8 cellular contexts compared by ENCODE assay signal in the genomic region with DNA sequence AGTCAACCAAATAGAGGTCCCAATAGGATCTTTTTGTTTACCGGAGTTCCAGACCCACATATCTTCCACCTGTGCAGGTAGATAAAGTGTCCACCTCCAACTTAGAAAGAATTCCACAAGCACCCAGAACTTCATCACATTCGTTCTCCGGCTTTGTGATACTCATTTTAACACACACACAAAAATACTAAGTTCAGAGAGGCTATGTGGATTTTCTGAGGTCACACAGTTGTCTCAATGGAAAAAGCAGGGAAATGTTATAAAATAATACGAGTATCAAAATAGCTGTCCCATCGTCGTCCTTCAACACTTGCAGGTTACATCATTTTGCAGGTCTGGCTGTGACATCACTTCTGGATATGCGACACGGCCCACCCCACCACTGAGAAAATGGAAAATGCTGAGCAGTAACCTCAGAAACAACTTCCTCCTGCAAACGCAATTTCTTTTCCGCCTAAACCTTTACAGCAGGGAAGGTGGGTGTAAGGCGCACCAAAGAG.
DNase-seq lines count a peak whose midpoint lies in the region; ATAC-seq and TF ChIP-seq lines count a peak whose summit lies in the region.

No MANE protein-coding gene starts in this region.

- H3K27me3 Mint-ChIP-seq in activated T-helper 17 cell treated with anti-CD3 and anti-CD28 coated beads, Interleukin-2, amount 50 U/mL, for 72 hours, result peaks cover 51% of the 10 kb centered on the region

- H3K36me3 ChIP-seq in ES-I3 (ENCODE audit: insufficient read depth, low read length), result no peaks in the 10 kb centered on the region
- H3K36me3 ChIP-seq in hepatocyte (replicated peaks; ENCODE audit: insufficient read depth, low read depth), result no peaks in the 10 kb centered on the region

- H3K9me3 Mint-ChIP-seq in activated T-helper 17 cell treated with anti-CD3 and anti-CD28 coated beads, Interleukin-2, amount 50 U/mL, for 72 hours, result no peaks in the 10 kb centered on the region
- H3K9me3 Mint-ChIP-seq in stimulated activated effector memory CD8-positive, alpha-beta T cell treated with anti-CD3 and anti-CD28 coated beads, Interleukin-12 subunit alpha, Interleukin-12 subunit beta, amount 100 ng/mL, for 72 hours, result no peaks in the 10 kb centered on the region

- DNase-seq in hepatocyte (ENCODE audit: low spot score) (no peak), GM20000 (ENCODE audit: low spot score) (no peak), T1000 (lab: John Stamatoyannopoulos, UW) (no peak)
- no peak for DNase-seq in stimulated activated effector memory CD8-positive, alpha-beta T cell treated with anti-CD3 and anti-CD28 coated beads, Interleukin-12 subunit alpha, Interleukin-12 subunit beta, amount 100 ng/mL, for 72 hours (ENCODE audit: low spot score in 2 of 2)

- H3K9me3 ChIP-seq in ES-I3 (ENCODE audit: control insufficient read depth, insufficient read depth, low read length) (no peaks in the 10 kb centered on the region), hepatocyte (ENCODE audit: low read depth) (no peaks in the 10 kb centered on the region)

- no peaks in the 10 kb centered on the region for H3K79me2 ChIP-seq in hepatocyte

- 45% methylated on average over 11 of the region's 11 CpGs for WGBS in hepatocyte (ENCODE audit: low lambda C conversion rate, missing lambda C conversion rate)

- H3K9me2 ChIP-seq in hepatocyte (replicated peaks; ENCODE audit: insufficient read depth), result no peaks in the 10 kb centered on the region

- peak overlapping the region; percentile 25 for H3K4me3 ChIP-seq in hepatocyte

- H3K4me2 ChIP-seq in hepatocyte, result peak overlapping the region; percentile 74

- peak overlapping the region; percentile 54; the same call in 1 of the 2 replicates for H3K9ac ChIP-seq in ES-I3 (ENCODE audit: low read depth, low read length)

- peaks cover 19% of the 10 kb centered on the region; the same call in 1 of the 2 replicates for H3K4me1 ChIP-seq in ES-I3 (ENCODE audit: insufficient read depth, low read length)
- H3K4me1 ChIP-seq in hepatocyte (ENCODE audit: insufficient read depth), result peaks cover 42% of the 10 kb centered on the region

- peak overlapping the region; percentile 85 for H2AFZ ChIP-seq in hepatocyte

- H4K20me1 ChIP-seq in hepatocyte (ENCODE audit: insufficient read depth, poor library complexity, severe bottlenecking), result no peaks in the 10 kb centered on the region

- H3K27ac Mint-ChIP-seq in activated T-helper 17 cell treated with anti-CD3 and anti-CD28 coated beads, Interleukin-2, amount 50 U/mL, for 72 hours, result peak overlapping the region; percentile 38
- no peak overlapping the region for H3K27ac Mint-ChIP-seq in stimulated activated effector memory CD8-positive, alpha-beta T cell treated with anti-CD3 and anti-CD28 coated beads, Interleukin-12 subunit alpha, Interleukin-12 subunit beta, amount 100 ng/mL, for 72 hours

- H3K4me1 Mint-ChIP-seq in activated T-helper 17 cell treated with anti-CD3 and anti-CD28 coated beads, Interleukin-2, amount 50 U/mL, for 72 hours, result peaks cover 25% of the 10 kb centered on the region
- peaks cover 28% of the 10 kb centered on the region for H3K4me1 Mint-ChIP-seq in stimulated activated effector memory CD8-positive, alpha-beta T cell treated with anti-CD3 and anti-CD28 coated beads, Interleukin-12 subunit alpha, Interleukin-12 subunit beta, amount 100 ng/mL, for 72 hours

- H3K27me3 ChIP-seq in hepatocyte, result no peaks in the 10 kb centered on the region

- H3K36me3 Mint-ChIP-seq in activated T-helper 17 cell treated with anti-CD3 and anti-CD28 coated beads, Interleukin-2, amount 50 U/mL, for 72 hours (ENCODE audit: low read depth), result no peaks in the 10 kb centered on the region
- no peaks in the 10 kb centered on the region for H3K36me3 Mint-ChIP-seq in stimulated activated effector memory CD8-positive, alpha-beta T cell treated with anti-CD3 and anti-CD28 coated beads, Interleukin-12 subunit alpha, Interleukin-12 subunit beta, amount 100 ng/mL, for 72 hours

- TF ChIP-seq CTCF in hepatocyte (IDR thresholded peaks at IDR 0.05; ENCODE audit: poor library complexity) (no peak), GM20000 (IDR thresholded peaks at IDR 0.05; ENCODE audit: extremely low read depth, missing control alignments) (no peak)

- H3K4me3 Mint-ChIP-seq in activated T-helper 17 cell treated with anti-CD3 and anti-CD28 coated beads, Interleukin-2, amount 50 U/mL, for 72 hours, result peak overlapping the region; percentile 64
- peak overlapping the region; percentile 65 for H3K4me3 Mint-ChIP-seq in stimulated activated effector memory CD8-positive, alpha-beta T cell treated with anti-CD3 and anti-CD28 coated beads, Interleukin-12 subunit alpha, Interleukin-12 subunit beta, amount 100 ng/mL, for 72 hours

- ATAC-seq in HG02885 (IDR thresholded peaks at IDR 0.05; ENCODE audit: poor library complexity, unreplicated experiment), result peak; percentile 19
- ATAC-seq in activated T-helper 17 cell treated with anti-CD3 and anti-CD28 coated beads, Interleukin-2, amount 50 U/mL, for 72 hours (replicated peaks), result peak; percentile 15
- ATAC-seq in stimulated activated effector memory CD8-positive, alpha-beta T cell treated with anti-CD3 and anti-CD28 coated beads, Interleukin-12 subunit alpha, Interleukin-12 subunit beta, amount 100 ng/mL, for 72 hours, result peak; percentile 31
- ATAC-seq in esophagus mucosa, result no peak

- H3K27ac ChIP-seq in hepatocyte, result peak overlapping the region; percentile 96
